9 cellular contexts compared by ENCODE assay signal in genomic region chr14:74608959-74609611, GRCh38. TPM values are rescaled to one million over a fixed set of nuclear protein-coding genes. Genes with fewer than 3 reads are reported as not detected.
DNase-seq lines count a peak whose midpoint lies in the region; ATAC-seq and TF ChIP-seq lines count a peak whose summit lies in the region.
"Had no signal": no experiment of that assay in that cellular context is flagged by ENCODE, and none has a peak within 500 bp of the region (broad histone marks: within the 10 kb centered on the region; RNA-seq: fewer than 3 reads in every experiment).

No MANE protein-coding gene starts in this region.

- no peak overlapping the region for H3K27ac ChIP-seq in KMS-11
- no peak overlapping the region for H3K27ac ChIP-seq in esophagus muscularis mucosa (replicated peaks in 1 of 4)
- H3K27ac ChIP-seq: epithelial cell of prostate had no signal

- no peak for TF ChIP-seq POLR2A in esophagus muscularis mucosa (IDR thresholded peaks at IDR 0.05; ENCODE audit: low read depth)

- no peak overlapping the region for H3K4me2 ChIP-seq in KMS-11

- H2AFZ ChIP-seq in KMS-11 (ENCODE audit: low read depth) = no peak overlapping the region

- TF ChIP-seq EP300 in esophagus muscularis mucosa (IDR thresholded peaks at IDR 0.05) = no peak

- ATAC-seq in naive thymus-derived CD8-positive, alpha-beta T cell = peak; percentile 51 to 67
- peak; percentile 66 for ATAC-seq in stimulated activated memory B cell treated with anti-CD40 and anti-IgM and Interleukin-4, amounts not matched to agents 10 μg/mL and 1 μg/mL and 100 μg/mL, for 72 hours
- ATAC-seq in GM21390 (IDR thresholded peaks at IDR 0.05; ENCODE audit: unreplicated experiment) = no peak

- no peaks in the 10 kb centered on the region for H3K4me1 ChIP-seq in KMS-11 (ENCODE audit: low read depth, poor library complexity, severe bottlenecking)
- H3K4me1 ChIP-seq in esophagus muscularis mucosa = peaks cover 13 to 62% (median 33%) of the 10 kb centered on the region in 4 donors

- peaks cover 15 to 30% (median 21%) of the 10 kb centered on the region in 4 donors for H3K4me1 Mint-ChIP-seq in naive thymus-derived CD8-positive, alpha-beta T cell
- H3K4me1 Mint-ChIP-seq in stimulated activated memory B cell treated with anti-CD40 and anti-IgM and Interleukin-4, amounts not matched to agents 10 μg/mL and 1 μg/mL and 100 μg/mL, for 72 hours = peaks cover 21% of the 10 kb centered on the region

- H3K27ac Mint-ChIP-seq in naive thymus-derived CD8-positive, alpha-beta T cell = peak overlapping the region in 7 of 10 donors; percentile 2 to 81 (median 40)
- no peak overlapping the region for H3K27ac Mint-ChIP-seq in stimulated activated memory B cell treated with anti-CD40 and anti-IgM and Interleukin-4, amounts not matched to agents 10 μg/mL and 1 μg/mL and 100 μg/mL, for 72 hours

- H3K27me3 ChIP-seq in KMS-11 (ENCODE audit: insufficient read depth, low read depth) (no peaks in the 10 kb centered on the region), esophagus muscularis mucosa (peaks cover 0 to 17% (median 4%) of the 10 kb centered on the region in 4 donors)

- no peaks in the 10 kb centered on the region for H3K36me3 Mint-ChIP-seq in naive thymus-derived CD8-positive, alpha-beta T cell
- H3K36me3 Mint-ChIP-seq in stimulated activated memory B cell treated with anti-CD40 and anti-IgM and Interleukin-4, amounts not matched to agents 10 μg/mL and 1 μg/mL and 100 μg/mL, for 72 hours = no peaks in the 10 kb centered on the region

- no peak overlapping the region for H3K9ac ChIP-seq in KMS-11

- H4K20me1 ChIP-seq in KMS-11 (ENCODE audit: insufficient read depth) = no peaks in the 10 kb centered on the region

- intact Hi-C loops in esophagus muscularis mucosa (cut with DNase I) = loop anchor here (10.0 kb wide), 1 partner anchor 186 kb away; no protein-coding TSS in a partner anchor

- no peaks in the 10 kb centered on the region for H3K9me3 Mint-ChIP-seq in naive thymus-derived CD8-positive, alpha-beta T cell
- H3K9me3 Mint-ChIP-seq in stimulated activated memory B cell treated with anti-CD40 and anti-IgM and Interleukin-4, amounts not matched to agents 10 μg/mL and 1 μg/mL and 100 μg/mL, for 72 hours = no peaks in the 10 kb centered on the region

- no peaks in the 10 kb centered on the region for H3K36me3 ChIP-seq in KMS-11 (ENCODE audit: insufficient read depth)
- no peaks in the 10 kb centered on the region for H3K36me3 ChIP-seq in esophagus muscularis mucosa

- peak; percentile 89 for TF ChIP-seq CTCF in KMS-11 (conservative IDR thresholded peaks at IDR 0.05; ENCODE audit: low read depth, low read length)
- peak in 2 of 3 experiments; percentile 96 to 98 for TF ChIP-seq CTCF in esophagus muscularis mucosa (IDR thresholded peaks at IDR 0.05)

- no peaks in the 10 kb centered on the region for H3K9me3 ChIP-seq in esophagus muscularis mucosa

- H3K79me2 ChIP-seq in KMS-11 (ENCODE audit: insufficient read depth, low read depth) = no peaks in the 10 kb centered on the region

- H3K4me3 ChIP-seq in KMS-11 (IDR thresholded peaks at IDR 0.05; ENCODE audit: insufficient read depth, low read depth, low read length) (no peak overlapping the region), esophagus muscularis mucosa (peak overlapping the region in 3 of 4 donors; percentile 71 to 87 (median 72))

- WGBS in esophagus muscularis mucosa = 67% methylated on average over 4 of the region's 4 CpGs

- POLR2A ChIA-PET in naive thymus-derived CD8-positive, alpha-beta T cell (lab: Charles Lee) = interaction anchor here (0.6 to 1.7 kb wide), 6 partner anchors 9 to 296 kb away, joined by 3 to 16 read pairs (median 4); partner anchors contain the start of genes AREL1, FCF1 and YLPM1

- peak overlapping the region in 6 of 10 donors; percentile 3 to 79 (median 26) for H3K4me3 Mint-ChIP-seq in naive thymus-derived CD8-positive, alpha-beta T cell
- no peak overlapping the region for H3K4me3 Mint-ChIP-seq in stimulated activated memory B cell treated with anti-CD40 and anti-IgM and Interleukin-4, amounts not matched to agents 10 μg/mL and 1 μg/mL and 100 μg/mL, for 72 hours

- H3K27me3 Mint-ChIP-seq in naive thymus-derived CD8-positive, alpha-beta T cell = peaks cover 0 to 4% (median 0%) of the 10 kb centered on the region in 5 donors
- peaks cover 17% of the 10 kb centered on the region for H3K27me3 Mint-ChIP-seq in stimulated activated memory B cell treated with anti-CD40 and anti-IgM and Interleukin-4, amounts not matched to agents 10 μg/mL and 1 μg/mL and 100 μg/mL, for 72 hours

- DNase-seq in DMS79 (lab: John Stamatoyannopoulos, UW) (peak; percentile 93), OCI-M1 (lab: John Stamatoyannopoulos, UW) (peak; percentile 86), activated T-cell treated with anti-CD3 and anti-CD28 coated beads for 48 hours (ENCODE audit: low read depth) (peak; percentile 80), esophagus muscularis mucosa (ENCODE audit: extremely low spot score) (peak; percentile 97)
- peak; percentile 64 to 93 (median 84) for DNase-seq in naive thymus-derived CD8-positive, alpha-beta T cell

RNA-seq across cellular contexts. Expression of gene LTBP2, which starts 3.0 kb away (rescaled TPM):
- total RNA-seq in esophagus muscularis mucosa = 100 to 1,000 TPM in 2 of 4 donors, 10 to 100 TPM in 2; 62.0 to 151 (median 109) TPM
- total RNA-seq in naive thymus-derived CD8-positive, alpha-beta T cell = under 1 TPM; 0.55 to 0.60 TPM
- polyA plus RNA-seq in naive thymus-derived CD8-positive, alpha-beta T cell = under 1 TPM; 0.06 to 0.65 (median 0.47) TPM

Comparison
In these comparisons a context has a peak if more than half of its experiments do, and no peak if none do; other contexts are left out.
1. RNA of gene LTBP2, which starts 3.0 kb away (total RNA-seq): 62.0 to 151 TPM in esophagus muscularis mucosa; 0.55 to 0.60 TPM in naive thymus-derived CD8-positive, alpha-beta T cell; every median in the first group is over 10 times any median in the second.
2. Peak in every context shown above with its lines, with median percentiles within 50 percentile points of each other: DNase-seq.